ENCODE assay signal across 18 cellular contexts in genomic region chr9:2568689-2569088, GRCh38.
"Had no signal": no experiment of that assay in that cellular context is flagged by ENCODE, and none has a peak within 500 bp of the region (broad histone marks: within the 10 kb centered on the region; RNA-seq: fewer than 3 reads in every experiment).

No MANE protein-coding gene starts in this region.

- H3K9ac ChIP-seq: SK-N-SH had no signal

- H3K36me3 ChIP-seq: esophagus squamous epithelium, lower lobe of right lung, prostate gland, upper lobe of left lung, WERI-Rb-1 had no signal

- H3K4me2 ChIP-seq: SK-N-SH had no signal

- H3K27ac ChIP-seq: esophagus squamous epithelium, lower lobe of right lung, prostate gland, upper lobe of left lung, WERI-Rb-1 had no signal

- H3K4me1 ChIP-seq: prostate gland had no signal

- H3K9me2 ChIP-seq: SK-N-SH had no signal

- H3K9me3 ChIP-seq: esophagus squamous epithelium, lower lobe of right lung, prostate gland, SK-N-SH, upper lobe of left lung had no signal

- H3K4me3 ChIP-seq: esophagus squamous epithelium, lower lobe of right lung, prostate gland, upper lobe of left lung had no signal

- H3K27me3 ChIP-seq: esophagus squamous epithelium, upper lobe of left lung had no signal

- DNase-seq: activated CD4-positive, alpha-beta T cell treated with anti-CD3 and anti-CD28 coated beads for 4 hours; activated CD8-positive, alpha-beta memory T cell treated with anti-CD3 and anti-CD28 coated beads, Interleukin-2, amount 50 U/mL, for 4 hours; activated CD8-positive, alpha-beta T cell treated with anti-CD3 and anti-CD28 coated beads for 36 hours; activated naive CD8-positive, alpha-beta T cell treated with anti-CD3 and anti-CD28 coated beads, Interleukin-2, amount 10 ng/mL, durations not matched to agents 7 days and 5 days; activated T-cell treated with anti-CD3 and anti-CD28 coated beads, Interleukin-2, amount 50 U/mL, for 72 hours; aorta; esophagus squamous epithelium; head of caudate nucleus; kidney; lower lobe of right lung; midbrain; naive thymus-derived CD8-positive, alpha-beta T cell; occipital lobe; SK-N-SH; T-helper 1 cell; upper lobe of left lung; WERI-Rb-1 had no signal
